Comparison of ENCODE assay signal across 8 cellular contexts in the genomic region with DNA sequence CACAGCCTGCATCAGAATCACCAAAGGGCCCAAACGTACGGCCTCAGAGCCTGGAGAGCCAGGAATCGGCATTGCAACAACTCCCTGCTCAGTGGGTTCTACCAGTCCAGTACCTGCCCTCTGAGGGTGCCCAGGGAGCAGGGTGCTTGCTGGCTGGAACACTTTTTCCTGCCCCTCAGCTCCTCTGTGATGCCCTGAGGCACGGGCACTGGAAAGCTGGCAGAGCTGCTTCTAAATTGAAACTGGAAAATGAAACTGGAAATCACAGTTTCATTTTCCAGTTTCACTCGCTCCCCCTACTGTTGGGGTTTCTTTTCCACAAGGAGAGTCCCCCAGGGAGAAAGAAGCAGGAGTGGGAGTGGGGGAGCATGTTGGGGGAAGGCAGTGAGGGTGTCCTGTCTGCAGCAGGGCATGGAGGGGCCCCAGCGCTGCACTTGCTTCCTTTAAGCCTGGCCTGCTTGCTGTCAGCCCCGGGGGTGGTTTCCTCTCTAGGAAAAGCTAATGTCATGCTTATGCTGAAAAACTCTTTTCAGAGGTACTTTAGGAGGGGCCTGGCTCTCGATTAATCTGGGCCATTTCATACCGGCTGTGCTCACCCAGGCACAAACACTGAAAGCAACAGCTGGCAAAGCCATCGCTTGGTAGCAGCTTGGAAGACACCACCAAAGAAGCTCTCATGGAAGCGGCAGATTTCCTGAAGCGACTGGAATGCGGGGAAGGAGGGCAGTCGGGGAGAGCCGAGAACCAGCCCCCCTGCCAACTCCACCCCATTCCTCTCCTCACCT. TPM values are rescaled to one million over a fixed set of nuclear protein-coding genes. Genes with fewer than 3 reads are reported as not detected.
A peak's percentile ranks its signal among the peaks of the same experiment; 100 is the strongest.
DNase-seq lines count a peak whose midpoint lies in the region; ATAC-seq and TF ChIP-seq lines count a peak whose summit lies in the region.

No MANE protein-coding gene starts in this region.

- H3K4me3 ChIP-seq in cardiac muscle cell (no peak overlapping the region), stomach (peak overlapping the region; percentile 5 to 30 (median 14))

- H3K27me3 ChIP-seq in cardiac muscle cell (no peaks in the 10 kb centered on the region), stomach (no peaks in the 10 kb centered on the region)

- WGBS in stomach, 5 donors, result 29 to 39% (median 33%) methylated on average over 12 to 15 of the region's 15 CpGs

- H3K4me1 ChIP-seq in cardiac muscle cell (ENCODE audit: low read depth), result no peaks in the 10 kb centered on the region
- peaks cover 53 to 96% (median 74%) of the 10 kb centered on the region in 4 donors for H3K4me1 ChIP-seq in stomach

- no peak for DNase-seq in cardiac muscle cell (ENCODE audit: low read depth in 1 of 2, low spot score in 1 of 2)
- no peak for DNase-seq in Right ventricle myocardium superior
- DNase-seq in activated CD4-positive, alpha-beta T cell treated with anti-CD3 and anti-CD28 coated beads, Interleukin-2, amount 50 U/mL, for 48 hours, result peak; percentile 41 to 53
- DNase-seq in iPS-NIHi7 (ENCODE audit: extremely low spot score), result peak; percentile 43
- DNase-seq in stomach, result no peak

- TF ChIP-seq CTCF in cardiac muscle cell (IDR thresholded peaks at IDR 0.05; ENCODE audit: low read depth, low read length) (peak; percentile 29), stomach (IDR thresholded peaks at IDR 0.05) (peak in 2 of 7 experiments; percentile 40 to 44)

- no peak overlapping the region for H3K27ac ChIP-seq in cardiac muscle cell
- peak overlapping the region; percentile 57 to 81 (median 76) for H3K27ac ChIP-seq in stomach

- H3K36me3 ChIP-seq in cardiac muscle cell (no peaks in the 10 kb centered on the region), stomach (peaks cover 0 to 13% (median 2%) of the 10 kb centered on the region in 4 donors)

- TF ChIP-seq EP300 in stomach (IDR thresholded peaks at IDR 0.05), result no peak

- H3K9me3 ChIP-seq in cardiac muscle cell (ENCODE audit: low read depth) (no peaks in the 10 kb centered on the region), stomach (no peaks in the 10 kb centered on the region)

- ATAC-seq in Right ventricle myocardium superior (ENCODE audit: poor library complexity), result no peak
- no peak for ATAC-seq in HG03108 (IDR thresholded peaks at IDR 0.05; ENCODE audit: unreplicated experiment)
- ATAC-seq in HG02678 (IDR thresholded peaks at IDR 0.05; ENCODE audit: unreplicated experiment), result no peak
- ATAC-seq in GM21515 (IDR thresholded peaks at IDR 0.05; ENCODE audit: unreplicated experiment), result no peak

- intact Hi-C loops in Right ventricle myocardium superior (cut with DNase I), result no loop called here
- intact Hi-C loops in stomach (cut with DNase I; ENCODE audit: low total_unique reads), result no loop called here

- TF ChIP-seq POLR2A in stomach (IDR thresholded peaks at IDR 0.05), result no peak

RNA-seq across cellular contexts. Expression of a gene that starts 26.2 kb away (rescaled TPM):
- total RNA-seq in cardiac muscle cell, result 5.5 and 6.0 TPM in 2 replicates
- polyA plus RNA-seq in cardiac muscle cell, result 4.7 and 5.7 TPM in 2 replicates
- 12.5 TPM for total RNA-seq in Right ventricle myocardium superior
- total RNA-seq in stomach, result 100 to 1,000 TPM in 2 of 5 donors, 10 to 100 TPM in 3; 18.0 to 256 (median 91.5) TPM
- polyA plus RNA-seq in stomach, result 10 to 100 TPM; 17.1 to 80.2 (median 49.1) TPM

Comparison
In these comparisons a context has a peak if more than half of its experiments do, and no peak if none do; other contexts are left out.
1. DNase-seq: peak in activated CD4-positive, alpha-beta T cell treated with anti-CD3 and anti-CD28 coated beads, Interleukin-2, amount 50 U/mL, for 48 hours (2 of 2) and iPS-NIHi7 (single experiment); none in cardiac muscle cell (0 of 2), Right ventricle myocardium superior (single experiment) and stomach (single experiment).